ENCODE assay signal across 8 cellular contexts in genomic region chr6:37258405-37258704, GRCh38. TPM values are rescaled to one million over a fixed set of nuclear protein-coding genes. Genes with fewer than 3 reads are reported as not detected.
DNase-seq lines count a peak whose midpoint lies in the region; ATAC-seq and TF ChIP-seq lines count a peak whose summit lies in the region.

No MANE protein-coding gene starts in this region.

- peaks cover 9% of the 10 kb centered on the region; the same call in 1 of the 2 replicates for H3K79me2 ChIP-seq in KMS-11 (ENCODE audit: insufficient read depth, low read depth)

- H3K27ac ChIP-seq in AG04450 (ENCODE audit: low read depth, low read length) (peak overlapping the region; percentile 90), KMS-11 (no peak overlapping the region), muscle layer of colon (ENCODE audit: low read depth, low read length) (peak overlapping the region; percentile 36)

- H3K4me3 ChIP-seq in AG04450 (ENCODE audit: low read depth, low read length) (peak overlapping the region; percentile 90), KMS-11 (IDR thresholded peaks at IDR 0.05; ENCODE audit: insufficient read depth, low read depth, low read length) (no peak overlapping the region), muscle layer of colon (ENCODE audit: low read depth in 1 of 2, low read length in 2 of 2) (peak overlapping the region; percentile 86 to 94)

- ATAC-seq in HG03097 (IDR thresholded peaks at IDR 0.05; ENCODE audit: low FRiP score, unreplicated experiment) (no peak), GM21786 (IDR thresholded peaks at IDR 0.05; ENCODE audit: unreplicated experiment) (no peak)

- CTCF ChIA-PET in AG04450 (lab: Charles Lee) = no interaction called here

- H3K4me1 ChIP-seq in KMS-11 (ENCODE audit: low read depth, poor library complexity, severe bottlenecking) (peaks cover 41% of the 10 kb centered on the region), muscle layer of colon (ENCODE audit: insufficient read depth, low read length) (peaks cover 11% of the 10 kb centered on the region)

- DNase-seq in AG04450 (ENCODE audit: low read depth, low spot score) (no peak), cerebellar cortex (ENCODE audit: low spot score) (peak; percentile 6), occipital lobe (lab: John Stamatoyannopoulos, UW) (no peak), head of caudate nucleus (no peak)

- H3K36me3 ChIP-seq in KMS-11 (ENCODE audit: insufficient read depth) (no peaks in the 10 kb centered on the region), muscle layer of colon (ENCODE audit: insufficient read depth, low read length) (no peaks in the 10 kb centered on the region)

- H3K4me2 ChIP-seq in KMS-11 = peak overlapping the region; percentile 63

- no peaks in the 10 kb centered on the region for H4K20me1 ChIP-seq in KMS-11 (ENCODE audit: insufficient read depth)

- TF ChIP-seq CTCF in AG04450 (IDR thresholded peaks at IDR 0.05; ENCODE audit: low read depth, low read length) (peak; percentile 15; the same call in 1 of the 2 replicates), KMS-11 (conservative IDR thresholded peaks at IDR 0.05; ENCODE audit: low read depth, low read length) (no peak)

- POLR2A ChIA-PET in AG04450 (lab: Yijun Ruan, JAX) = interaction anchor here (0.8 to 1.2 kb wide), 4 partner anchors 16 to 130 kb away, joined by 3 to 18 read pairs (median 5); no protein-coding TSS in a partner anchor

- peak overlapping the region; percentile 96; the same call in 1 of the 2 replicates for H2AFZ ChIP-seq in KMS-11 (ENCODE audit: low read depth)

- H3K9ac ChIP-seq in KMS-11 (peak overlapping the region; percentile 89; the same call in 1 of the 2 replicates), muscle layer of colon (ENCODE audit: low read length) (peak overlapping the region; percentile 95)

- H3K27me3 ChIP-seq in AG04450 (ENCODE audit: control insufficient read depth, insufficient read depth, low read length) = no peaks in the 10 kb centered on the region
- peaks cover 5% of the 10 kb centered on the region; the same call in 1 of the 2 replicates for H3K27me3 ChIP-seq in KMS-11 (ENCODE audit: insufficient read depth, low read depth)
- H3K27me3 ChIP-seq in muscle layer of colon (ENCODE audit: control insufficient read depth in 1 of 2, insufficient read depth in 2 of 2, low read length in 2 of 2) = no peaks in the 10 kb centered on the region

- intact Hi-C loops in head of caudate nucleus (cut with DNase I) = no loop called here

- no peaks in the 10 kb centered on the region for H3K9me3 ChIP-seq in AG04450 (ENCODE audit: control insufficient read depth, insufficient read depth, low read length)
- no peaks in the 10 kb centered on the region for H3K9me3 ChIP-seq in muscle layer of colon (ENCODE audit: low read length)

RNA-seq across cellular contexts. Expression of gene TMEM217, which starts 0.4 kb away (rescaled TPM):
- polyA plus RNA-seq in AG04450 (2011; rRNA removed) = 7.7 and 7.8 TPM in 2 replicates
- polyA minus RNA-seq in AG04450 (2011; rRNA and poly(A)+ RNA removed) = 4.0 and 7.6 TPM in 2 replicates
- 1.2 TPM for total RNA-seq in occipital lobe

RNA-seq across cellular contexts. Expression of gene TBC1D22B, which starts 0.8 kb away (rescaled TPM):
- 9.7 and 9.8 TPM in 2 replicates for polyA plus RNA-seq in AG04450 (2011; rRNA removed)
- 7.5 and 8.7 TPM in 2 replicates for polyA minus RNA-seq in AG04450 (2011; rRNA and poly(A)+ RNA removed)
- 8.0 TPM for total RNA-seq in occipital lobe
